ENCODE assay signal across 7 cellular contexts in genomic region chr1:19273844-19274531, GRCh38. TPM values are rescaled to one million over a fixed set of nuclear protein-coding genes. Genes with fewer than 3 reads are reported as not detected.
A peak's percentile ranks its signal among the peaks of the same experiment; 100 is the strongest.
DNase-seq lines count a peak whose midpoint lies in the region; ATAC-seq, FAIRE-seq and TF ChIP-seq lines count a peak whose summit lies in the region.
"Not testable (repeated sequence)": the region's sequence is repeated elsewhere in the genome, so short reads cannot be mapped to it uniquely, and the experiment has no call there.

No MANE protein-coding gene starts in this region.

- peaks cover 0 to 13% of the 10 kb centered on the region in 2 donors for H3K36me3 ChIP-seq in small intestine (ENCODE audit: control insufficient read depth in 2 of 2, insufficient read depth in 2 of 2, low read length in 2 of 2)

- H3K4me1 ChIP-seq in small intestine (ENCODE audit: control insufficient read depth in 2 of 2, insufficient read depth in 1 of 2, low read depth in 1 of 2, low read length in 1 of 2) = not testable (repeated sequence)

- peaks cover 15% of the 10 kb centered on the region for H3K27me3 Mint-ChIP-seq in activated T-cell treated with anti-CD3 and anti-CD28 coated beads, Interleukin-2, amount 50 U/mL, for 72 hours (ENCODE audit: low read depth)
- peaks cover 10 to 21% of the 10 kb centered on the region in 2 donors for H3K27me3 Mint-ChIP-seq in natural killer cell (ENCODE audit: low read depth in 2 of 2)

- intact Hi-C loops in Right ventricle myocardium superior (cut with DNase I); natural killer cell (cut with micrococcal nuclease): not testable (repeated sequence)

- peak; percentile 40 for DNase-seq in HT-29 (ENCODE audit: low spot score)
- DNase-seq in activated T-cell treated with anti-CD3 and anti-CD28 coated beads, Interleukin-2, amount 50 U/mL, for 72 hours; Right ventricle myocardium superior; natural killer cell: not testable (repeated sequence)
- peak; percentile 16 for DNase-seq in dermis blood vessel endothelial cell
- DNase-seq in left kidney (ENCODE audit: low read depth, low spot score) = peak; percentile 53
- peak; percentile 82 for DNase-seq in small intestine

- FAIRE-seq in small intestine (lab: Jason Lieb, UNC) = not testable (repeated sequence)

- H3K27ac Mint-ChIP-seq in activated T-cell treated with anti-CD3 and anti-CD28 coated beads, Interleukin-2, amount 50 U/mL, for 72 hours; natural killer cell: not testable (repeated sequence)

- peak overlapping the region in 1 of 2 donors; percentile 76 for H3K4me3 ChIP-seq in small intestine (ENCODE audit: low read depth in 1 of 2, low read length in 2 of 2)

- H3K9me3 ChIP-seq in small intestine (ENCODE audit: control insufficient read depth, low read depth) = not testable (repeated sequence)

- H3K4me1 Mint-ChIP-seq in activated T-cell treated with anti-CD3 and anti-CD28 coated beads, Interleukin-2, amount 50 U/mL, for 72 hours (ENCODE audit: low read depth); natural killer cell: not testable (repeated sequence)

- ATAC-seq in activated T-cell treated with anti-CD3 and anti-CD28 coated beads, Interleukin-2, amount 50 U/mL, for 72 hours (replicated peaks in 1 of 2) = peak; percentile 53 to 64
- peak; percentile 46 for ATAC-seq in Right ventricle myocardium superior (ENCODE audit: poor library complexity)
- peak in 2 of 3 donors; percentile 24 to 50 for ATAC-seq in natural killer cell

- H3K4me3 Mint-ChIP-seq in activated T-cell treated with anti-CD3 and anti-CD28 coated beads, Interleukin-2, amount 50 U/mL, for 72 hours; natural killer cell: not testable (repeated sequence)

- TF ChIP-seq CTCF in natural killer cell (IDR thresholded peaks at IDR 0.05) = not testable (repeated sequence)

- not testable (repeated sequence) for H3K27me3 ChIP-seq in small intestine (ENCODE audit: control insufficient read depth in 2 of 2, insufficient read depth in 2 of 2, low read length in 2 of 2)

- H3K36me3 Mint-ChIP-seq in activated T-cell treated with anti-CD3 and anti-CD28 coated beads, Interleukin-2, amount 50 U/mL, for 72 hours (ENCODE audit: insufficient read depth in 2 of 2) = peaks cover 3 to 10% of the 10 kb centered on the region in 2 donors
- not testable (repeated sequence) for H3K36me3 Mint-ChIP-seq in natural killer cell

- peak overlapping the region; percentile 69 to 98 for H3K27ac ChIP-seq in small intestine (ENCODE audit: low read depth in 1 of 2, low read length in 1 of 2)

- WGBS in small intestine, 3 donors = 16 to 23% (median 20%) methylated on average over 39 to 59 of the region's 66 CpGs

- H3K9me3 Mint-ChIP-seq in activated T-cell treated with anti-CD3 and anti-CD28 coated beads, Interleukin-2, amount 50 U/mL, for 72 hours; natural killer cell: not testable (repeated sequence)

RNA-seq across cellular contexts. Expression of gene AKR7A3, which starts 14.6 kb away (rescaled TPM):
- 136 and 142 TPM in 2 replicates for total RNA-seq in HT-29 (2014; rRNA removed; shearing (Covaris generic))
- total RNA-seq in activated T-cell treated with anti-CD3 and anti-CD28 coated beads, Interleukin-2, amount 50 U/mL, for 72 hours = under 1 TPM; 0.35 to 0.46 TPM
- 0.14 and 0.34 TPM in 2 replicates for total RNA-seq in dermis blood vessel endothelial cell
- not detected for total RNA-seq in Right ventricle myocardium superior
- total RNA-seq in natural killer cell = 1 to 10 TPM; 1.1 to 2.0 (median 1.5) TPM
- 1,000 to 10,000 TPM in 2 of 3 donors, 100 to 1,000 TPM in 1; 249 to 1,138 (median 1,022) TPM for polyA plus RNA-seq in small intestine

RNA-seq across cellular contexts. Expression of gene MRTO4, which starts 22.4 kb away (rescaled TPM):
- 94.9 and 96.1 TPM in 2 replicates for total RNA-seq in HT-29 (2014; rRNA removed; shearing (Covaris generic))
- 10 to 100 TPM; 43.7 to 52.7 TPM for total RNA-seq in activated T-cell treated with anti-CD3 and anti-CD28 coated beads, Interleukin-2, amount 50 U/mL, for 72 hours
- total RNA-seq in dermis blood vessel endothelial cell (23.5 and 29.7 TPM in 2 replicates), Right ventricle myocardium superior (10.8 TPM), natural killer cell (10 to 100 TPM in 2 of 3 donors, 1 to 10 TPM in 1; 9.7 to 15.8 (median 13.5) TPM)
- 10 to 100 TPM in 2 of 3 donors, 1 to 10 TPM in 1; 7.6 to 40.3 (median 11.3) TPM for polyA plus RNA-seq in small intestine

RNA-seq across cellular contexts. Expression of gene EMC1, which starts 22.7 kb away (rescaled TPM):
- 43.8 and 48.6 TPM in 2 replicates for total RNA-seq in HT-29 (2014; rRNA removed; shearing (Covaris generic))
- 10 to 100 TPM; 36.5 to 38.5 TPM for total RNA-seq in activated T-cell treated with anti-CD3 and anti-CD28 coated beads, Interleukin-2, amount 50 U/mL, for 72 hours
- total RNA-seq in dermis blood vessel endothelial cell (51.6 and 83.9 TPM in 2 replicates), Right ventricle myocardium superior (23.7 TPM), natural killer cell (10 to 100 TPM; 30.7 to 36.0 (median 33.5) TPM)
- 10 to 100 TPM in 1 of 3 donors, 1 to 10 TPM in 2; 4.2 to 15.1 (median 10.0) TPM for polyA plus RNA-seq in small intestine

RNA-seq across cellular contexts. Expression of gene AKR7A2, which starts 38.0 kb away (rescaled TPM):
- 202 and 211 TPM in 2 replicates for total RNA-seq in HT-29 (2014; rRNA removed; shearing (Covaris generic))
- total RNA-seq in activated T-cell treated with anti-CD3 and anti-CD28 coated beads, Interleukin-2, amount 50 U/mL, for 72 hours = 10 to 100 TPM; 31.8 to 41.7 TPM
- total RNA-seq in dermis blood vessel endothelial cell (64.5 and 72.9 TPM in 2 replicates), Right ventricle myocardium superior (40.6 TPM), natural killer cell (10 to 100 TPM; 25.5 to 31.9 (median 28.9) TPM)
- 100 to 1,000 TPM in 2 of 3 donors, 10 to 100 TPM in 1; 73.2 to 153 (median 147) TPM for polyA plus RNA-seq in small intestine

RNA-seq across cellular contexts. Expression of gene SLC66A1, which starts 38.1 kb away (rescaled TPM):
- 27.2 and 27.9 TPM in 2 replicates for total RNA-seq in HT-29 (2014; rRNA removed; shearing (Covaris generic))
- 10 to 100 TPM in 1 of 2 donors, 1 to 10 TPM in 1; 9.5 to 10.5 TPM for total RNA-seq in activated T-cell treated with anti-CD3 and anti-CD28 coated beads, Interleukin-2, amount 50 U/mL, for 72 hours
- total RNA-seq in dermis blood vessel endothelial cell = 16.0 and 17.7 TPM in 2 replicates
- 5.8 TPM for total RNA-seq in Right ventricle myocardium superior
- total RNA-seq in natural killer cell = 1 to 10 TPM; 5.8 to 8.5 (median 7.6) TPM
- 10 to 100 TPM; 14.6 to 46.7 (median 39.2) TPM for polyA plus RNA-seq in small intestine

Comparison
In these comparisons a context has a peak if more than half of its experiments do, and no peak if none do; other contexts are left out.
1. RNA of gene AKR7A3, which starts 14.6 kb away (total RNA-seq): 136 to 142 TPM in HT-29; 1.1 to 2.0 TPM in natural killer cell, 0.35 to 0.46 TPM in activated T-cell treated with anti-CD3 and anti-CD28 coated beads, Interleukin-2, amount 50 U/mL, for 72 hours, 0.14 to 0.34 TPM in dermis blood vessel endothelial cell and not detected in Right ventricle myocardium superior (single experiment); every median in the first group is over 10 times any median in the second.
2. Peak in every context shown above with its lines, with median percentiles within 50 percentile points of each other: ATAC-seq.